In the genomic region with DNA sequence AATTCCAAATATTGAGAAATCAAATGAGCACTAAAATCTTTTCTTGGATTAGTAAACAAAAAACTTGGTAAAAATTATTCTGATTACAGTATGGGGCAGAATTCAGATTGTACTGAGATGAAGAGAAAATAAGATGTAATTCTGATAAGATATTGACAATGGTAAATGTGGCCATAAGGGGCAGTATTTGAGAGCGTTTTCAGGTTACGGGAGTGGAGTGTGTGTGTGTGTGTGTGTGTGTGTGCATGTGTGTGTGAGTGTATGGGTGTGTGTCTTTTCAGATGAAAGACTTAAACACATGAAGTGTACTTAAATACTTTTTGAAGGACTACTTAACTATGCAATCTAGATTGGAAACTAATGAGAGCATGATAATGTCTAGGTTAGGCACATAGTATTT, we compare ENCODE assay signal across 11 cellular contexts.
DNase-seq lines count a peak whose midpoint lies in the region; ATAC-seq and TF ChIP-seq lines count a peak whose summit lies in the region.
"Had no signal": no experiment of that assay in that cellular context is flagged by ENCODE, and none has a peak within 500 bp of the region (broad histone marks: within the 10 kb centered on the region; RNA-seq: fewer than 3 reads in every experiment).

No MANE protein-coding gene starts in this region.

- no peak overlapping the region for H3K4me3 Mint-ChIP-seq in nephron progenitor cell

- no peaks in the 10 kb centered on the region for H3K27me3 Mint-ChIP-seq in nephron progenitor cell (ENCODE audit: low read depth, poor library complexity)

- DNase-seq in SIG-M5 treated with dmso at 0.1 percent for 504 hours (lab: John Stamatoyannopoulos, UW; ENCODE audit: unreplicated experiment) (peak; percentile 19), SIG-M5 (lab: John Stamatoyannopoulos, UW) (no peak), HT-29 (ENCODE audit: low spot score) (peak; percentile 50), amniotic epithelial cell (ENCODE audit: low read depth) (peak; percentile 21), nephron progenitor cell (peak; percentile 4), GF-D8 (lab: John Stamatoyannopoulos, UW) (no peak)
- DNase-seq: activated CD8-positive, alpha-beta memory T cell treated with anti-CD3 and anti-CD28 coated beads, Interleukin-2, amount 50 U/mL, for 4 hours; NCI-H2107; SW 1271 had no signal

- H3K36me3 Mint-ChIP-seq in nephron progenitor cell (ENCODE audit: low read depth), result no peaks in the 10 kb centered on the region

- H3K4me1 Mint-ChIP-seq in nephron progenitor cell, result no peaks in the 10 kb centered on the region

- ATAC-seq in HG03521 (IDR thresholded peaks at IDR 0.05; ENCODE audit: unreplicated experiment) (no peak), GM19463 (IDR thresholded peaks at IDR 0.05; ENCODE audit: unreplicated experiment) (no peak)

- no peak for TF ChIP-seq CTCF in nephron progenitor cell (IDR thresholded peaks at IDR 0.05)

- H3K27ac Mint-ChIP-seq in nephron progenitor cell, result no peak overlapping the region

- H3K9me3 Mint-ChIP-seq in nephron progenitor cell, result no peaks in the 10 kb centered on the region

Comparison
In these comparisons a context has a peak if more than half of its experiments do, and no peak if none do; other contexts are left out.
1. DNase-seq: peak in SIG-M5 treated with dmso at 0.1 percent for 504 hours (single experiment), HT-29 (single experiment), amniotic epithelial cell (single experiment) and nephron progenitor cell (single experiment); none in SIG-M5 (single experiment) and GF-D8 (single experiment).